In the genomic region with DNA sequence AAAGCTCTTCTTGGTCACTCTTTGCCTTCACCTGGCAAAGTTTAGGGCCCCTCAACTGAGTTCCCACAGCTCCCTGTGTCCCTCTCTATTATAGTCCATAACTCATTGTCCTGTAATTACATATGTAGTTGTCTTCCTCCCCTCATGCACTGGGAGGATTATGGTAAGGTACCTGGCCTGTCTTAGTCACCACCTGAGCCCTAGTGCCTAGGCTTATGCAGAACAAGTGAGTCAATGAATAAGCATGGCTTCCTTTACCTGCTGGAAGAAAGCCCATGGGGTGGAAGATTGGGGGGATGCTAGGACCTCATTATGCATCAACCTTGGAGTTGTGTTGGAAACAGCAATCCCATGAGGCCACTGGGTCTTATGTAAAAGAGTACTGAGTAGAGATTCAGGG, we compare ENCODE assay signal across 25 cellular contexts.
"Had no signal": no experiment of that assay in that cellular context is flagged by ENCODE, and none has a peak within 500 bp of the region (broad histone marks: within the 10 kb centered on the region; RNA-seq: fewer than 3 reads in every experiment).

No MANE protein-coding gene starts in this region.

- H3K4me2 ChIP-seq: smooth muscle cell had no signal

- H3K4me1 ChIP-seq: heart left ventricle, right atrium auricular region, right lobe of liver, tibial artery, upper lobe of right lung had no signal

- DNase-seq: heart left ventricle; hypothalamus; immature natural killer cell; left cardiac atrium; midbrain; mucosa of descending colon; naive thymus-derived CD4-positive, alpha-beta T cell; ovary; right lobe of liver; stimulated activated CD4-positive, alpha-beta T cell treated with anti-CD3 and anti-CD28 coated beads, Interleukin-2, amount 100 ng/mL, for 24 hours; stimulated activated CD4-positive, alpha-beta T cell treated with anti-CD3 and anti-CD28 coated beads, Interleukin-4, amount 100 ng/mL, for 24 hours; stimulated activated naive CD4-positive, alpha-beta T cell; tibial artery; trophoblast cell; upper lobe of right lung had no signal

- H3K36me3 ChIP-seq: heart left ventricle, ovary, right atrium auricular region, right lobe of liver, suprapubic skin, thoracic aorta, tibial artery, upper lobe of right lung had no signal

- H3K9me3 ChIP-seq: heart left ventricle, mucosa of descending colon, ovary, right atrium auricular region, right lobe of liver, suprapubic skin, thoracic aorta, tibial artery, upper lobe of right lung had no signal

- H3K4me3 ChIP-seq: heart left ventricle, lung, mucosa of descending colon, ovary, right atrium auricular region, right lobe of liver, smooth muscle cell, suprapubic skin, thoracic aorta, tibial artery, upper lobe of right lung had no signal

- FAIRE-seq: islet of Langerhans, urothelium cell line had no signal

- ATAC-seq: heart left ventricle; left lobe of liver; mucosa of descending colon; naive thymus-derived CD4-positive, alpha-beta T cell; natural killer cell treated with Interleukin-12 subunit alpha and Interleukin-12 subunit beta and Interleukin-15 and Interleukin-18, amount 100 ng/mL, for 72 hours; stimulated activated effector memory CD8-positive, alpha-beta T cell treated with anti-CD3 and anti-CD28 coated beads, Interleukin-12 subunit alpha, Interleukin-12 subunit beta, amount 100 ng/mL, for 72 hours; upper lobe of right lung had no signal

- H3K27ac ChIP-seq: heart left ventricle, ovary, right atrium auricular region, right lobe of liver, suprapubic skin, thoracic aorta, tibial artery, upper lobe of right lung had no signal

- H3K27me3 ChIP-seq: heart left ventricle, ovary, right atrium auricular region, right lobe of liver, suprapubic skin, tibial artery, upper lobe of right lung had no signal
